Comparison of ENCODE assay signal across 9 cellular contexts in genomic region chr3:171088984-171089754, GRCh38.
DNase-seq lines count a peak whose midpoint lies in the region; ATAC-seq and TF ChIP-seq lines count a peak whose summit lies in the region.
"Had no signal": no experiment of that assay in that cellular context is flagged by ENCODE, and none has a peak within 500 bp of the region (broad histone marks: within the 10 kb centered on the region; RNA-seq: fewer than 3 reads in every experiment).

No MANE protein-coding gene starts in this region.

- no peak overlapping the region for H3K4me3 ChIP-seq in fibroblast of mammary gland (ENCODE audit: control insufficient read depth, low read depth, low read length)

- ATAC-seq in GM18868 (IDR thresholded peaks at IDR 0.05; ENCODE audit: unreplicated experiment) (peak; percentile 58), HG02642 (IDR thresholded peaks at IDR 0.05; ENCODE audit: poor library complexity, unreplicated experiment) (no peak), HG03354 (IDR thresholded peaks at IDR 0.05; ENCODE audit: poor library complexity, severe bottlenecking, unreplicated experiment) (no peak), HG03175 (IDR thresholded peaks at IDR 0.05; ENCODE audit: unreplicated experiment) (no peak)

- DNase-seq in NCI-H510A (lab: John Stamatoyannopoulos, UW) (peak; percentile 31), fibroblast of mammary gland (ENCODE audit: low read depth) (peak; percentile 93), pulmonary artery endothelial cell (ENCODE audit: low read depth, low spot score) (peak; percentile 71), LoVo (ENCODE audit: low spot score) (no peak)
- DNase-seq: naive B cell had no signal

- TF ChIP-seq CTCF in fibroblast of mammary gland (conservative IDR thresholded peaks at IDR 0.05; ENCODE audit: control insufficient read depth, insufficient read depth, low read depth, low read length), result no peak
